Comparison of ENCODE assay signal across 12 cellular contexts in the genomic region with DNA sequence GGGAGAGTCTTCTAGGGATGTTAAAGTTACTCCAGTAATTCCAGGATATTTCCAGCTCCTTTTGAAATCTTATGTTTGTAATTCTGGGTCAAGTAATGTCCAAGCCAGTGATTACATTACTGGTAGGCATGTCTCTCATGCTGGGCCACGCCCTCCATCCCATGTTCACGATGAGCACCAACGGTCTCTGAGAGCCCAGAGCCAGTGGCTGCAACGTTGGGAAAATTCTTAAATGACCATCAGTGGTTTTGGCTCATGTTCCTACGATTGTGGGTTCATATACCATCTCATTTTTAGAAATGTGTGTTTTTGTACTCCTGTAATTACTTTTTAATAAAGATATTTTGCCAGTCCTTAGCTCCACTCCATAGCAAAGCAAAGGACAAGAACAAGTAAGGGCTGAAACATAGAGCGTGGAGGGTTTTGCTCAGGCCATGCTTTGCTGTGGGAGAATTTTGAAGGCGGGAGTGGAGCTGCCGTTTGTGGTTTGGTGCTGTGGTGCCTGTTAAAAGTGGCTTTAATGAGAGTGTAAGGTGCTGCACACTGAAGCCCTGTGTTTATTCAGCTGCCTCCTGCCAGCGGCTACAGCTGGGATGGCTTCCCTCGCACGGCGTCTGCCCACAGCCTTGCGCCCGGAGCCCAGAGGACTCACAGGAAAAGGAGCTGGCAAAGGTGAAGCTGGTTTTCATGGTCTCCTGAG. TPM values are rescaled to one million over a fixed set of nuclear protein-coding genes. Genes with fewer than 3 reads are reported as not detected.
DNase-seq lines count a peak whose midpoint lies in the region; ATAC-seq and TF ChIP-seq lines count a peak whose summit lies in the region.
"Had no signal": no experiment of that assay in that cellular context is flagged by ENCODE, and none has a peak within 500 bp of the region (broad histone marks: within the 10 kb centered on the region; RNA-seq: fewer than 3 reads in every experiment).

No MANE protein-coding gene starts in this region.

- intact Hi-C loops in prostate gland (cut with DNase I) (no loop called here), cardiac septum (cut with DNase I) (no loop called here), dorsolateral prefrontal cortex (cut with DNase I) (no loop called here)

- H3K36me3 ChIP-seq in HEK293 (ENCODE audit: control insufficient read depth in 2 of 2, insufficient read depth in 1 of 2, low read length in 2 of 2) (peaks cover 0 to 37% of the 10 kb centered on the region in 2 experiments; a peak in 1 of 3 replicates), endodermal cell (ENCODE audit: control insufficient read depth, insufficient read depth, low read length) (peaks cover 96% of the 10 kb centered on the region), prostate gland (no peaks in the 10 kb centered on the region)
- H3K36me3 ChIP-seq: uterus had no signal

- POLR2A ChIA-PET in HEK293 (lab: Yijun Ruan, JAX), result no interaction called here

- no peaks in the 10 kb centered on the region for H3K9me3 Mint-ChIP-seq in endodermal cell

- peak overlapping the region; percentile 7 for H3K27ac Mint-ChIP-seq in endodermal cell

- no peak for ATAC-seq in HG03196 (IDR thresholded peaks at IDR 0.05; ENCODE audit: unreplicated experiment)
- ATAC-seq: naive thymus-derived CD4-positive, alpha-beta T cell had no signal

- H3K9ac ChIP-seq in endodermal cell (ENCODE audit: extremely low read depth, low read length, poor library complexity, severe bottlenecking), result no peak overlapping the region

- H3K27me3 ChIP-seq in endodermal cell (ENCODE audit: control insufficient read depth, insufficient read depth, low read length, poor library complexity, severe bottlenecking), result no peaks in the 10 kb centered on the region
- no peaks in the 10 kb centered on the region for H3K27me3 ChIP-seq in prostate gland (replicated peaks; ENCODE audit: insufficient read depth)
- no peaks in the 10 kb centered on the region for H3K27me3 ChIP-seq in dorsolateral prefrontal cortex
- H3K27me3 ChIP-seq: uterus had no signal

- H3K27ac ChIP-seq in HEK293 (ENCODE audit: extremely low read depth, low read depth, low read length) (peak overlapping the region; percentile 41; the same call in 1 of the 2 replicates), endodermal cell (ENCODE audit: low read depth, low read length) (no peak overlapping the region), prostate gland (no peak overlapping the region), dorsolateral prefrontal cortex (no peak overlapping the region)
- H3K27ac ChIP-seq: uterus had no signal

- TF ChIP-seq POLR2A in prostate gland (IDR thresholded peaks at IDR 0.05), result no peak

- H3K4me1 ChIP-seq in HEK293 (ENCODE audit: control insufficient read depth, insufficient read depth, low read length) (peaks cover 13% of the 10 kb centered on the region), endodermal cell (ENCODE audit: control insufficient read depth, insufficient read depth, low read length) (peaks cover 12% of the 10 kb centered on the region), prostate gland (replicated peaks) (peaks cover 6% of the 10 kb centered on the region)
- H3K4me1 ChIP-seq: uterus had no signal

- peak; percentile 85 for DNase-seq in NCI-H345 (lab: John Stamatoyannopoulos, UW)
- DNase-seq in endodermal cell, result no peak
- peak; percentile 38 for DNase-seq in prostate gland (ENCODE audit: low spot score)
- DNase-seq in cardiac septum (ENCODE audit: low spot score), result no peak
- DNase-seq in dorsolateral prefrontal cortex, result no peak
- DNase-seq in GM13976 (ENCODE audit: low spot score), result no peak
- DNase-seq: amniotic stem cell; glutamatergic neuron; naive thymus-derived CD4-positive, alpha-beta T cell; uterus had no signal

- H3K4me1 Mint-ChIP-seq in endodermal cell, result peaks cover 19% of the 10 kb centered on the region

- H3K4me3 Mint-ChIP-seq in endodermal cell, result no peak overlapping the region
- H3K4me3 Mint-ChIP-seq: naive thymus-derived CD4-positive, alpha-beta T cell had no signal

- CTCF ChIA-PET in HEK293 (lab: Yijun Ruan, JAX), result interaction anchor here (1.9 kb wide), 1 partner anchor 36 kb away, joined by 9 read pairs; no protein-coding TSS in a partner anchor

- no peaks in the 10 kb centered on the region for H3K9me3 ChIP-seq in HEK293 (ENCODE audit: control insufficient read depth, insufficient read depth, low read depth, low read length)
- peaks cover 6% of the 10 kb centered on the region for H3K9me3 ChIP-seq in endodermal cell (ENCODE audit: control insufficient read depth, low read length)
- no peaks in the 10 kb centered on the region for H3K9me3 ChIP-seq in prostate gland
- H3K9me3 ChIP-seq: uterus had no signal

- TF ChIP-seq CTCF in HEK293 (tag by site-specific recombination; IDR thresholded peaks at IDR 0.05) (no peak), endodermal cell (conservative IDR thresholded peaks at IDR 0.05) (no peak), prostate gland (IDR thresholded peaks at IDR 0.05) (no peak), dorsolateral prefrontal cortex (IDR thresholded peaks at IDR 0.05 in 54 of 56, conservative IDR thresholded peaks at IDR 0.05 in 2 of 56; ENCODE audit: low read depth in 1 of 56, partially characterized antibody in 56 of 56) (no peak), GM13976 (IDR thresholded peaks at IDR 0.05; ENCODE audit: borderline replicate concordance, control extremely low read depth, extremely low read depth, insufficient read depth, missing control alignments) (no peak)

- in situ Hi-C loops in GM13976 (cut with MboI; ENCODE audit: low sequenced_read_pairs, unreplicated experiment), result no loop called here

- WGBS in endodermal cell (ENCODE audit: insufficient coverage in 1 of 2, insufficient read length in 1 of 2), 2 experiments, result 91 to 97% methylated on average over 4 to 14 of the region's 14 CpGs
- 45% methylated on average over 14 of the region's 14 CpGs for WGBS in prostate gland

- H3K36me3 Mint-ChIP-seq in endodermal cell (ENCODE audit: low read depth), result peaks cover 80% of the 10 kb centered on the region

- no peak overlapping the region for H3K4me3 ChIP-seq in HEK293 (ENCODE audit: low read depth, low read length)
- no peak overlapping the region for H3K4me3 ChIP-seq in endodermal cell (ENCODE audit: low read length)
- no peak overlapping the region for H3K4me3 ChIP-seq in prostate gland
- H3K4me3 ChIP-seq in dorsolateral prefrontal cortex, result no peak overlapping the region
- H3K4me3 ChIP-seq: uterus had no signal

- no peaks in the 10 kb centered on the region for H3K27me3 Mint-ChIP-seq in endodermal cell (ENCODE audit: insufficient read depth)
- H3K27me3 Mint-ChIP-seq: naive thymus-derived CD4-positive, alpha-beta T cell had no signal

TF ChIP-seq in HEK293, 187 proteins besides CTCF, POLR2A, EP300 and RAD21 (continues in another document):
- TF ChIP-seq ZNF621 (tag by site-specific recombination; IDR thresholded peaks at IDR 0.05) (no peak), MEIS1 (CRISPR knock-in tag; IDR thresholded peaks at IDR 0.05; ENCODE audit: borderline replicate concordance) (no peak), ZSCAN30 (tag by site-specific recombination; IDR thresholded peaks at IDR 0.05) (peak; percentile 90), ZNF214 (tag by site-specific recombination; IDR thresholded peaks at IDR 0.05; ENCODE audit: borderline replicate concordance) (no peak), GLI4 (tag by site-specific recombination; IDR thresholded peaks at IDR 0.05) (no peak), ZNF169 (tag by site-specific recombination; IDR thresholded peaks at IDR 0.05) (no peak), ZNF571 (tag by site-specific recombination; IDR thresholded peaks at IDR 0.05) (no peak), ZNF677 (tag by site-specific recombination; IDR thresholded peaks at IDR 0.05) (no peak), OSR2 (tag by site-specific recombination; IDR thresholded peaks at IDR 0.05) (peak; percentile 62), ZIC2 (tag by site-specific recombination; IDR thresholded peaks at IDR 0.05) (peak; percentile 6; the same call in 1 of the 2 replicates), ZBTB21 (tag by site-specific recombination; IDR thresholded peaks at IDR 0.05) (no peak), ZNF473 (tag by site-specific recombination; IDR thresholded peaks at IDR 0.05) (no peak), ZNF138 (tag by site-specific recombination; IDR thresholded peaks at IDR 0.05; ENCODE audit: borderline replicate concordance) (no peak), ZFHX2 (tag by site-specific recombination; conservative IDR thresholded peaks at IDR 0.05) (0 out of 2 replicates have a peak, but pooled peaks have one; percentile 24)
- TF ChIP-seq, protein P1, sequence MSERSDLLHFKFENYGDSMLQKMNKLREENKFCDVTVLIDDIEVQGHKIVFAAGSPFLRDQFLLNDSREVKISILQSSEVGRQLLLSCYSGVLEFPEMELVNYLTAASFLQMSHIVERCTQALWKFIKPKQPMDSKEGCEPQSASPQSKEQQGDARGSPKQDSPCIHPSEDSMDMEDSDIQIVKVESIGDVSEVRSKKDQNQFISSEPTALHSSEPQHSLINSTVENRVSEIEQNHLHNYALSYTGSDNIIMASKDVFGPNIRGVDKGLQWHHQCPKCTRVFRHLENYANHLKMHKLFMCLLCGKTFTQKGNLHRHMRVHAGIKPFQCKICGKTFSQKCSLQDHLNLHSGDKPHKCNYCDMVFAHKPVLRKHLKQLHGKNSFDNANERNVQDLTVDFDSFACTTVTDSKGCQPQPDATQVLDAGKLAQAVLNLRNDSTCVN (tag by site-specific recombination; optimal IDR thresholded peaks at IDR 0.05), result no peak

RNA-seq across cellular contexts. Expression of a gene that starts 28.9 kb away (rescaled TPM):
- total RNA-seq in endodermal cell, result 10 to 100 TPM; 47.2 to 66.4 TPM
- polyA plus RNA-seq in endodermal cell (2013, experiment 1 of 2), result 14.6 TPM
- 16.4 TPM for polyA plus RNA-seq in endodermal cell (2013, experiment 2 of 2)
- 10 to 100 TPM; 12.3 to 16.2 TPM for total RNA-seq in prostate gland
- total RNA-seq in cardiac septum, result 7.8 TPM
- 1 to 10 TPM in 113 of 120 experiments, under 1 TPM in 7; 0.59 to 4.4 (median 1.9) TPM for total RNA-seq in dorsolateral prefrontal cortex

Comparison
In these comparisons a context has a peak if more than half of its experiments do, and no peak if none do; other contexts are left out.
1. DNase-seq: peak in NCI-H345 (single experiment) and prostate gland (single experiment); none in endodermal cell (single experiment), cardiac septum (single experiment), dorsolateral prefrontal cortex (0 of 10) and GM13976 (single experiment).